ENCODE assay signal across 8 cellular contexts in the genomic region with DNA sequence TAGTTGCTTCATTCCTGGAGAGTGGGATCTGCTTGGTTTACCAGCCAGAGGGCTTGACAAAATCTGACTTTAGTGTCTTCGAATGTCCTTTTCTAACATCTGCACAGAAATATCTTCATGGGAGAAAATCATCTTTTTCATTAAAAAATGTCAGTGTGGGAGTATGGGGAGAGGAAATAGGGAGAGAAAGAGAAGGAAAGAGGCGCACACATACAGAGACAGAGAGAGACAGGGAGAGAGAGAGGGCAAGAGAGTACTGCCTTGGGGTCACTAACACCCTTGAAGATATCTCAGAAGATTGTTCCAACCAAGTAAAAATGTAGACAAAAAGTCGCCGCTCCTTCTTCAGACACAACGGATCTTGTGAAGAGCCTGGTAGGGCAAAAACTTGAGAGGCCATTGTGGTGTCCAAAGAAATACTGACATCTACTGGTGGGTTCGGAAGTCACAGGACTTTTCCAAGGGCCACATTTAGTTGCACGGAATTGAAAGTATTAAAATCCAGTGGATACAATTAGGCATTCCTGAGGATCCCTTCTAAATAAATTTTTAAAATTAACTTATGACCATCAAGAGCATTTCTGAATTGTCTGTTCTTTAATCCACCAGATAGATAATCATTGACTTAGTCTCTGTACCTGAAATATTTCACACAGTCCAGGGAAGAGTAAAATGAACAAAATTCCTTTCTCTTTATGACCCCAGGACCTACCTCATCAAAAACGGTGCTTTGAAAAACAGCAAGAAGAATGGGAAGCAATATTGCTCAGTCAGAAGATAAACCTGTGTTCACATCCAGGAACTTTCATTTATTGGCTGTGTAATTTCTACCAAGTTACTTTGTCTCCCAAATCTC. TPM values are rescaled to one million over a fixed set of nuclear protein-coding genes. Genes with fewer than 3 reads are reported as not detected.
DNase-seq lines count a peak whose midpoint lies in the region; ATAC-seq and TF ChIP-seq lines count a peak whose summit lies in the region.

No MANE protein-coding gene starts in this region.

- no peak overlapping the region for H3K4me3 ChIP-seq in PC-9
- no peak overlapping the region for H3K4me3 ChIP-seq in vagina

- peak; percentile 54 for DNase-seq in CD14-positive monocyte (ENCODE audit: low spot score)
- DNase-seq in PC-9: peak in 1 of 2 experiments; percentile 47
- DNase-seq in activated effector memory CD4-positive, alpha-beta T cell treated with Interleukin-2 at 50 U/mL for 16 hours: peak; percentile 24
- DNase-seq in foreskin keratinocyte: peak in 1 of 2 donors; percentile 54
- peak; percentile 5 for DNase-seq in occipital lobe (lab: John Stamatoyannopoulos, UW)
- no peak for DNase-seq in vagina (ENCODE audit: extremely low spot score in 2 of 2)

- H3F3A ChIP-seq in PC-9 (ENCODE audit: insufficient read depth, low read depth): no peaks in the 10 kb centered on the region

- peaks cover 1 to 7% of the 10 kb centered on the region in 2 donors for H3K36me3 Mint-ChIP-seq in CD14-positive monocyte

- H2AFZ ChIP-seq in PC-9: no peak overlapping the region

- peaks cover 0 to 4% (median 2%) of the 10 kb centered on the region in 3 donors for H3K27me3 Mint-ChIP-seq in CD14-positive monocyte (ENCODE audit: low read depth in 3 of 3)

- H3K9me3 ChIP-seq in PC-9 (ENCODE audit: insufficient read depth, low read depth) (no peaks in the 10 kb centered on the region), vagina (no peaks in the 10 kb centered on the region)

- no peaks in the 10 kb centered on the region for H3K9me2 ChIP-seq in PC-9 (ENCODE audit: insufficient read depth)

- H4K20me1 ChIP-seq in PC-9 (ENCODE audit: insufficient read depth): no peaks in the 10 kb centered on the region

- H3K27ac Mint-ChIP-seq in CD14-positive monocyte: peak overlapping the region in 4 of 7 donors; percentile 0 to 76 (median 14)

- no TSS peak for BruUV-seq in PC-9 (replicated peaks; lab: Mats Ljungman, UMichigan)

- CTCF ChIA-PET in PC-9 (lab: Charles Lee): interaction anchor here (1.0 kb wide), 1 partner anchor 430 kb away, joined by 6 read pairs; no protein-coding TSS in a partner anchor

- H3K4me1 ChIP-seq in PC-9 (replicated peaks; ENCODE audit: insufficient read depth): no peaks in the 10 kb centered on the region
- no peaks in the 10 kb centered on the region for H3K4me1 ChIP-seq in foreskin keratinocyte
- no peaks in the 10 kb centered on the region for H3K4me1 ChIP-seq in vagina

- intact Hi-C loops in CD14-positive monocyte (cut with micrococcal nuclease): loop anchor here (2.0 to 10.0 kb wide), 3 partner anchors 373 to 430 kb away; no protein-coding TSS in a partner anchor
- intact Hi-C loops in PC-9 (cut with micrococcal nuclease; ENCODE audit: unreplicated experiment): loop anchor here (1.0 to 2.0 kb wide), 4 partner anchors 366 to 1379 kb away; no protein-coding TSS in a partner anchor
- intact Hi-C loops in vagina (cut with DNase I): no loop called here

- H3K4me1 Mint-ChIP-seq in CD14-positive monocyte: peaks cover 6% of the 10 kb centered on the region

- peaks cover 21 to 46% (median 38%) of the 10 kb centered on the region in 7 donors for H3K9me3 Mint-ChIP-seq in CD14-positive monocyte

- H3K27ac ChIP-seq in PC-9 (no peak overlapping the region), foreskin keratinocyte (no peak overlapping the region), vagina (no peak overlapping the region)

- peak; percentile 78 for TF ChIP-seq CTCF in CD14-positive monocyte (IDR thresholded peaks at IDR 0.05)
- peak; percentile 75 for TF ChIP-seq CTCF in PC-9 (conservative IDR thresholded peaks at IDR 0.05)
- peak; percentile 95 for TF ChIP-seq CTCF in foreskin keratinocyte (conservative IDR thresholded peaks at IDR 0.05)
- peak; percentile 60 to 87 (median 86) for TF ChIP-seq CTCF in vagina (IDR thresholded peaks at IDR 0.05)

- H3K36me3 ChIP-seq in PC-9 (ENCODE audit: low read depth) (no peaks in the 10 kb centered on the region), vagina (no peaks in the 10 kb centered on the region)

- TF ChIP-seq POLR2A in vagina (IDR thresholded peaks at IDR 0.05): no peak

- ATAC-seq in GM18868 (IDR thresholded peaks at IDR 0.05; ENCODE audit: unreplicated experiment): peak; percentile 84
- peak; percentile 80 for ATAC-seq in HG03571 (IDR thresholded peaks at IDR 0.05; ENCODE audit: unreplicated experiment)
- peak; percentile 77 for ATAC-seq in foreskin keratinocyte

- POLR2A ChIA-PET in PC-9 (lab: Charles Lee; ENCODE audit: unreplicated experiment): no interaction called here

- no peaks in the 10 kb centered on the region for H3K79me2 ChIP-seq in PC-9 (ENCODE audit: low read depth)

- H3K27me3 ChIP-seq in PC-9 (ENCODE audit: insufficient read depth, low read depth) (no peaks in the 10 kb centered on the region), foreskin keratinocyte (no peaks in the 10 kb centered on the region), vagina (no peaks in the 10 kb centered on the region)

- H3K4me3 Mint-ChIP-seq in CD14-positive monocyte: peak overlapping the region in 1 of 2 donors; percentile 31

- H3K4me2 ChIP-seq in PC-9: peak overlapping the region; percentile 39

RNA-seq across cellular contexts. Expression of gene VIM, which starts 29.7 kb away (rescaled TPM):
- polyA plus RNA-seq in CD14-positive monocyte: 100 to 1,000 TPM; 697 to 932 TPM
- 14.8 TPM in 2 replicates for total RNA-seq in PC-9 (2021)
- 1,186 and 2,083 TPM in 2 replicates for total RNA-seq in foreskin keratinocyte
- 1,106 and 1,757 TPM in 2 replicates for polyA plus RNA-seq in foreskin keratinocyte
- 289 TPM for total RNA-seq in occipital lobe
- 2,692 TPM for total RNA-seq in vagina

RNA-seq across cellular contexts. Expression of gene TRDMT1, which starts 56.2 kb away (rescaled TPM):
- polyA plus RNA-seq in CD14-positive monocyte (1 to 10 TPM; 5.0 to 6.6 TPM), foreskin keratinocyte (2.8 and 3.2 TPM in 2 replicates)
- total RNA-seq in PC-9 (2021) (3.2 and 4.2 TPM in 2 replicates), foreskin keratinocyte (5.3 and 5.7 TPM in 2 replicates), occipital lobe (39.3 TPM), vagina (6.1 TPM)

Comparison
In these comparisons a context has a peak if more than half of its experiments do, and no peak if none do; other contexts are left out.
1. DNase-seq: peak in CD14-positive monocyte (single experiment), activated effector memory CD4-positive, alpha-beta T cell treated with Interleukin-2 at 50 U/mL for 16 hours (single experiment) and occipital lobe (single experiment); none in vagina (0 of 2).
2. RNA of gene VIM, which starts 29.7 kb away (total RNA-seq): 2,692 TPM in vagina (single experiment), 1,186 to 2,083 TPM in foreskin keratinocyte and 289 TPM in occipital lobe (single experiment); 14.8 TPM in PC-9; every median in the first group is over 10 times any median in the second.
3. Peak in every context shown above with its lines, with median percentiles within 50 percentile points of each other: CTCF ChIP-seq and ATAC-seq.